Comparison of ENCODE assay signal across 20 cellular contexts in the genomic region with DNA sequence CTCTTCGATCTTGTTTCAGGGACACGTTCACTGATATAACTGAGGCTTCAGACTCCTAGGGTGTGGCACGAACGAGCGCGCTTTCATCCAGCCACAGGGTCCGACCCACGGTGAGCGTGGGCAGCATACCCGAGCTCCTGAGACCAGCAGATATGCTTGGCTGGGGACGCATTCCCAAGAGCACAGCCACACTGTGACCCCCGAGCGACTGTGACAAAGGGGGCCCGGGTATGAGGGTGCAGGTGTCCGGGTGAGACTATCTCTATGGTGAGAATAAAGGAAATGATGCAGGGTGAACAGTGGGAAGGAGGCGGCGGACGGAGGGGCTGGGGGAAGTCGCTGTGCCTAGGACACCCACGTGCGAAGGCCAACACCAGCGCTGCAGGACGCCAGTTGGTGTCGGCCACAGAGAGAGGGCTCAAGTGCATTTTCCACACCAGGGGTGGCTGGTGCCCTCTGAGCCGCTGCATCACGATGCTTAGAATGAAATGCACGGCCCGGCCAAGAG. TPM values are rescaled to one million over a fixed set of nuclear protein-coding genes. Genes with fewer than 3 reads are reported as not detected.
DNase-seq lines count a peak whose midpoint lies in the region; ATAC-seq, FAIRE-seq and TF ChIP-seq lines count a peak whose summit lies in the region.
"Had no signal": no experiment of that assay in that cellular context is flagged by ENCODE, and none has a peak within 500 bp of the region (broad histone marks: within the 10 kb centered on the region; RNA-seq: fewer than 3 reads in every experiment).

No MANE protein-coding gene starts in this region.

- FAIRE-seq in pancreas (lab: Jason Lieb, UNC) = no peak
- FAIRE-seq: G401.6, GM12892 had no signal

- no peak overlapping the region for H3K4me3 Mint-ChIP-seq in stimulated activated memory B cell treated with anti-CD40 and anti-IgM and Interleukin-4, amounts not matched to agents 10 μg/mL and 1 μg/mL and 100 μg/mL, for 72 hours

- TF ChIP-seq POLR2A in esophagus squamous epithelium (IDR thresholded peaks at IDR 0.05) = no peak

- no peaks in the 10 kb centered on the region for H3K9me3 Mint-ChIP-seq in stimulated activated memory B cell treated with anti-CD40 and anti-IgM and Interleukin-4, amounts not matched to agents 10 μg/mL and 1 μg/mL and 100 μg/mL, for 72 hours

- peak overlapping the region in 1 of 10 donors; percentile 64 for H3K4me3 ChIP-seq in heart right ventricle
- H3K4me3 ChIP-seq in esophagus squamous epithelium = peak overlapping the region in 1 of 4 donors; percentile 37
- H3K4me3 ChIP-seq in pancreas = peak overlapping the region in 3 of 4 donors; percentile 21 to 40 (median 35)
- no peak overlapping the region for H3K4me3 ChIP-seq in aorta (ENCODE audit: low read length in 2 of 2)
- H3K4me3 ChIP-seq: colonic mucosa, SJCRH30 had no signal

- peak overlapping the region; percentile 60 to 97 (median 92) for H3K27ac ChIP-seq in heart right ventricle
- peak overlapping the region in 3 of 4 donors; percentile 68 to 87 (median 80) for H3K27ac ChIP-seq in esophagus squamous epithelium
- H3K27ac ChIP-seq in pancreas = peak overlapping the region; percentile 95 to 97 (median 96)
- no peak overlapping the region for H3K27ac ChIP-seq in aorta (ENCODE audit: low read depth in 1 of 2, low read length in 2 of 2)
- H3K27ac ChIP-seq: SJCRH30 had no signal

- TF ChIP-seq CTCF in heart right ventricle (IDR thresholded peaks at IDR 0.05) (no peak), esophagus squamous epithelium (IDR thresholded peaks at IDR 0.05) (no peak), pancreas (IDR thresholded peaks at IDR 0.05) (no peak)

- DNase-seq in heart right ventricle (no peak), Right ventricle myocardium inferior (ENCODE audit: missing footprints) (no peak), esophagus squamous epithelium (lab: John Stamatoyannopoulos, UW) (no peak), pancreas (peak in 4 of 6 donors; percentile 31 to 67 (median 53)), aorta (peak; percentile 43 to 65), retina (no peak)
- DNase-seq: activated CD4-positive, alpha-beta T cell treated with anti-CD3 and anti-CD28 coated beads, Interleukin-2, amount 50 U/mL, for 4 hours; activated T-cell treated with anti-CD3 and anti-CD28 coated beads, Interleukin-2, amount 50 U/mL, for 48 hours; amygdala; colonic mucosa; erythroblast; glutamatergic neuron; NCI-H524 treated with DMSO at 0.1 percent for 48 hours; T1000 had no signal

- H3K36me3 Mint-ChIP-seq in stimulated activated memory B cell treated with anti-CD40 and anti-IgM and Interleukin-4, amounts not matched to agents 10 μg/mL and 1 μg/mL and 100 μg/mL, for 72 hours = peaks cover 5% of the 10 kb centered on the region

- H3K27me3 Mint-ChIP-seq in stimulated activated memory B cell treated with anti-CD40 and anti-IgM and Interleukin-4, amounts not matched to agents 10 μg/mL and 1 μg/mL and 100 μg/mL, for 72 hours = peaks cover 24% of the 10 kb centered on the region

- no peaks in the 10 kb centered on the region for H3K9me3 ChIP-seq in heart right ventricle
- H3K9me3 ChIP-seq in esophagus squamous epithelium = no peaks in the 10 kb centered on the region
- no peaks in the 10 kb centered on the region for H3K9me3 ChIP-seq in pancreas
- no peaks in the 10 kb centered on the region for H3K9me3 ChIP-seq in aorta (ENCODE audit: control insufficient read depth, low read length)
- H3K9me3 ChIP-seq: colonic mucosa, SJCRH30, suprapubic skin had no signal

- WGBS in heart right ventricle, 2 donors = 85 to 86% methylated on average over 28 of the region's 28 CpGs
- WGBS in esophagus squamous epithelium, 2 donors = 78 to 82% methylated on average over 21 to 23 of the region's 28 CpGs
- 28 to 45% methylated on average over 28 of the region's 28 CpGs for WGBS in pancreas, 2 donors
- WGBS in aorta, 2 donors = 79 to 89% methylated on average over 28 of the region's 28 CpGs

- peaks cover 24% of the 10 kb centered on the region for H3K4me1 Mint-ChIP-seq in stimulated activated memory B cell treated with anti-CD40 and anti-IgM and Interleukin-4, amounts not matched to agents 10 μg/mL and 1 μg/mL and 100 μg/mL, for 72 hours

- intact Hi-C loops in heart right ventricle (cut with DNase I) (loop anchor here in 3 of 10 donors (2.0 to 5.0 kb wide), 3 partner anchors 14 to 52 kb away; no protein-coding TSS in a partner anchor), Right ventricle myocardium inferior (cut with DNase I) (no loop called here), esophagus squamous epithelium (cut with DNase I) (no loop called here), pancreas (cut with DNase I) (no loop called here), aorta (cut with DNase I) (no loop called here)

- ATAC-seq in heart right ventricle (no peak), Right ventricle myocardium inferior (no peak), pancreas (no peak), aorta (ENCODE audit: low FRiP score) (no peak), GM18867 (IDR thresholded peaks at IDR 0.05; ENCODE audit: unreplicated experiment) (no peak)
- ATAC-seq in stimulated activated memory B cell treated with anti-CD40 and anti-IgM and Interleukin-4, amounts not matched to agents 10 μg/mL and 1 μg/mL and 100 μg/mL, for 72 hours = no peak

- peaks cover 0 to 36% (median 0%) of the 10 kb centered on the region in 7 donors for H3K27me3 ChIP-seq in heart right ventricle
- H3K27me3 ChIP-seq in esophagus squamous epithelium = peaks cover 0 to 16% (median 0%) of the 10 kb centered on the region in 4 donors
- no peaks in the 10 kb centered on the region for H3K27me3 ChIP-seq in pancreas
- H3K27me3 ChIP-seq in aorta (ENCODE audit: control insufficient read depth in 1 of 2, insufficient read depth in 2 of 2, low read length in 1 of 2) = no peaks in the 10 kb centered on the region
- H3K27me3 ChIP-seq: colonic mucosa, SJCRH30, suprapubic skin had no signal

- peaks cover 11 to 55% (median 36%) of the 10 kb centered on the region in 9 donors for H3K4me1 ChIP-seq in heart right ventricle
- peaks cover 0 to 96% (median 52%) of the 10 kb centered on the region in 3 donors for H3K4me1 ChIP-seq in esophagus squamous epithelium
- H3K4me1 ChIP-seq in pancreas = peaks cover 24 to 42% (median 41%) of the 10 kb centered on the region in 3 donors
- H3K4me1 ChIP-seq in aorta (ENCODE audit: control insufficient read depth in 1 of 2, insufficient read depth in 2 of 2, low read length in 2 of 2) = no peaks in the 10 kb centered on the region

- H3K27ac Mint-ChIP-seq in stimulated activated memory B cell treated with anti-CD40 and anti-IgM and Interleukin-4, amounts not matched to agents 10 μg/mL and 1 μg/mL and 100 μg/mL, for 72 hours = no peak overlapping the region

- no peaks in the 10 kb centered on the region for H3K36me3 ChIP-seq in heart right ventricle
- no peaks in the 10 kb centered on the region for H3K36me3 ChIP-seq in esophagus squamous epithelium
- no peaks in the 10 kb centered on the region for H3K36me3 ChIP-seq in pancreas
- no peaks in the 10 kb centered on the region for H3K36me3 ChIP-seq in aorta (ENCODE audit: control insufficient read depth in 1 of 2, insufficient read depth in 2 of 2, low read length in 1 of 2)
- H3K36me3 ChIP-seq: colonic mucosa, SJCRH30, suprapubic skin had no signal

RNA-seq across cellular contexts. Expression of gene RPH3AL, which starts 17.6 kb away (rescaled TPM):
- total RNA-seq in heart right ventricle (10 to 100 TPM in 1 of 10 donors, 1 to 10 TPM in 9; 3.6 to 11.1 (median 6.2) TPM), Right ventricle myocardium inferior (3.6 TPM), esophagus squamous epithelium (10 to 100 TPM in 1 of 4 donors, 1 to 10 TPM in 3; 5.2 to 18.3 (median 7.5) TPM), pancreas (10 to 100 TPM; 45.1 to 89.1 (median 61.7) TPM), aorta (10 to 100 TPM; 12.5 to 18.1 TPM)
- polyA plus RNA-seq in heart right ventricle (1 to 10 TPM; 4.5 to 6.4 TPM), pancreas (10 to 100 TPM; 43.4 to 46.5 TPM), aorta (1 to 10 TPM; 1.6 to 3.5 TPM)

Comparison
In these comparisons a context has a peak if more than half of its experiments do, and no peak if none do; other contexts are left out.
1. DNase-seq: peak in pancreas (4 of 6) and aorta (2 of 2); none in heart right ventricle (0 of 2), Right ventricle myocardium inferior (single experiment), esophagus squamous epithelium (single experiment) and retina (single experiment).
2. H3K27ac ChIP-seq: peak in heart right ventricle (10 of 10), esophagus squamous epithelium (3 of 4) and pancreas (4 of 4); none in aorta (0 of 2).
3. H3K4me3 ChIP-seq: peak in pancreas (3 of 4); none in aorta (0 of 2).